21 cellular contexts compared by ENCODE assay signal in genomic region chr5:108167174-108167573, GRCh38.
"Had no signal": no experiment of that assay in that cellular context is flagged by ENCODE, and none has a peak within 500 bp of the region (broad histone marks: within the 10 kb centered on the region; RNA-seq: fewer than 3 reads in every experiment).

No MANE protein-coding gene starts in this region.

- H3K4me3 ChIP-seq: colonic mucosa, gastrocnemius medialis, lung, right atrium auricular region, sigmoid colon, stomach, thoracic aorta, transverse colon had no signal

- DNase-seq: colonic mucosa; dermis blood vessel endothelial cell; effector CD4-positive, alpha-beta T cell; endodermal cell; gastrocnemius medialis; glutamatergic neuron; islet precursor cell; left colon; left ventricle myocardium superior; mesendoderm; naive B cell; sigmoid colon; small intestine; stimulated activated CD4-positive, alpha-beta T cell treated with anti-CD3 and anti-CD28 coated beads, Interleukin-12 subunit alpha, Interleukin-12 subunit beta, amount 100 ng/mL, for 4 hours; stimulated activated naive CD4-positive, alpha-beta T cell; stomach; substantia nigra; transverse colon had no signal
